33 cellular contexts compared by ENCODE assay signal in the genomic region with DNA sequence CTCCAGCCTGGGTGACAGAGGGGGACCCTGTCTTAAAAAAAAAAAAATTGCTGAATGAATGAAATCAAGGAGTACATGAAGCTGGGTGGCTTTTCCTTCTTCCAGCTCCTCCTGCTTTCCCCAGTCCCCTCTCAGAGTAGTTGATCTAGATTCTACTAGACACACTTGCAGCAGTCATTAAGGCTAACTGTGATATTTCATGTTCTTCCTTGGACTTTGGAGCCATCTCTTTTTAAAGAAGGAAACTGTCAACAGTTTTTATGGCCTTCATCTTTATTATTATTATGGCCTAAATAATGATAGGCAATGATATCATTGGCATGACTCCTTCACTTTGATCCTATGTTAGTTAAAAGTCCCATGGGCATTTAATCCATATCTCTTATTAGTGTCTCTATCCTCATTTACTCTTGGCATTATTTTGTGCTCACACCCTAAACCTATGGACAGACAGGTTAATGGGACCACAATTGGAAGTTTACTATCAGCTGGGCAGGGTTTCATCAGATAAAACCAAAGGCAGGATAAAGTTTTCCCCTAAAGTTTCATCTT. TPM values are rescaled to one million over a fixed set of nuclear protein-coding genes. Genes with fewer than 3 reads are reported as not detected.
"Had no signal": no experiment of that assay in that cellular context is flagged by ENCODE, and none has a peak within 500 bp of the region (broad histone marks: within the 10 kb centered on the region; RNA-seq: fewer than 3 reads in every experiment).

No MANE protein-coding gene starts in this region.

- ATAC-seq: activated CD4-positive, alpha-beta T cell treated with anti-CD3 and anti-CD28 coated beads for 36 hours; activated CD4-positive, CD25-positive, alpha-beta regulatory T cell treated with anti-CD3 and anti-CD28 coated beads, Interleukin-2, amount 50 U/mL, for 24 hours; activated CD8-positive, alpha-beta memory T cell treated with anti-CD3 and anti-CD28 coated beads, Interleukin-2, amount 10 ng/mL, durations not matched to agents 7 days and 5 days; activated CD8-positive, alpha-beta T cell treated with anti-CD3 and anti-CD28 coated beads, Interleukin-2, amount 10 ng/mL, durations not matched to agents 7 days and 5 days; activated naive CD8-positive, alpha-beta T cell treated with anti-CD3 and anti-CD28 coated beads, Interleukin-2, amount 50 U/mL, for 24 hours; WTC11 had no signal

- DNase-seq: activated CD4-positive, alpha-beta memory T cell treated with anti-CD3 and anti-CD28 coated beads, Interleukin-2, amount 10 ng/mL, durations not matched to agents 7 days and 5 days; activated CD4-positive, alpha-beta T cell treated with anti-CD3 and anti-CD28 coated beads for 1 hour; activated CD4-positive, alpha-beta T cell treated with anti-CD3 and anti-CD28 coated beads for 36 hours; activated CD4-positive, alpha-beta T cell treated with anti-CD3 and anti-CD28 coated beads for 48 hours; activated CD4-positive, alpha-beta T cell treated with anti-CD3 and anti-CD28 coated beads, Interleukin-2, amount 10 ng/mL, durations not matched to agents 7 days and 5 days; activated CD4-positive, alpha-beta T cell treated with anti-CD3 and anti-CD28 coated beads, Interleukin-2, amount 50 U/mL, for 48 hours; activated CD4-positive, CD25-positive, alpha-beta regulatory T cell; activated CD8-positive, alpha-beta memory T cell treated with anti-CD3 and anti-CD28 coated beads for 24 hours; activated CD8-positive, alpha-beta memory T cell treated with anti-CD3 and anti-CD28 coated beads, Interleukin-2, amount 10 ng/mL, durations not matched to agents 7 days and 5 days; activated CD8-positive, alpha-beta memory T cell treated with anti-CD3 and anti-CD28 coated beads, Interleukin-2, amount 50 U/mL, for 48 hours; activated CD8-positive, alpha-beta T cell treated with anti-CD3 and anti-CD28 coated beads, Interleukin-2, amount 10 ng/mL, durations not matched to agents 7 days and 5 days; activated effector memory CD4-positive, alpha-beta T cell treated with Interleukin-2 at 50 U/mL for 16 hours; activated gamma-delta T cell; activated naive CD4-positive, alpha-beta T cell treated with anti-CD3 and anti-CD28 coated beads, Interleukin-2, amount 10 ng/mL, durations not matched to agents 7 days and 5 days; activated naive CD4-positive, alpha-beta T cell treated with Interleukin-2 at 50 U/mL for 16 hours; activated naive CD8-positive, alpha-beta T cell treated with anti-CD3 and anti-CD28 coated beads, Interleukin-2, amount 10 ng/mL, durations not matched to agents 7 days and 5 days; activated naive CD8-positive, alpha-beta T cell treated with anti-CD3 and anti-CD28 coated beads, Interleukin-2, amount 50 U/mL, for 24 hours; activated T-cell treated with anti-CD3 and anti-CD28 coated beads, Interleukin-2, amount 50 U/mL, for 24 hours; activated T-cell treated with anti-CD3 and anti-CD28 coated beads, Interleukin-2, amount 50 U/mL, for 48 hours; amygdala; anterior cingulate cortex; caudate nucleus; T-helper 1 cell; T-helper 2 cell; T-helper 9 cell; WERI-Rb-1 had no signal

- H3K9me3 ChIP-seq: ascending aorta had no signal

- H3K36me3 ChIP-seq: ascending aorta, cardiac muscle cell, WERI-Rb-1 had no signal

- H3K4me3 ChIP-seq: ascending aorta, cardiac muscle cell had no signal

- H3K27me3 ChIP-seq: ascending aorta, cardiac muscle cell had no signal

- H3K4me1 ChIP-seq: ascending aorta had no signal

- H3K27ac ChIP-seq: ascending aorta, cardiac muscle cell, WERI-Rb-1 had no signal

- FAIRE-seq: bronchial epithelial cell had no signal

RNA-seq across cellular contexts. Expression of gene C17orf78, which starts 9.7 kb away (rescaled TPM):
- total RNA-seq: activated CD4-positive, alpha-beta memory T cell treated with anti-CD3 and anti-CD28 coated beads, Interleukin-2, amount 10 ng/mL, durations not matched to agents 7 days and 5 days; activated CD4-positive, alpha-beta T cell treated with anti-CD3 and anti-CD28 coated beads for 36 hours; activated CD4-positive, alpha-beta T cell treated with anti-CD3 and anti-CD28 coated beads, Interleukin-2, amount 10 ng/mL, durations not matched to agents 7 days and 5 days; activated CD8-positive, alpha-beta memory T cell treated with anti-CD3 and anti-CD28 coated beads, Interleukin-2, amount 10 ng/mL, durations not matched to agents 7 days and 5 days; activated CD8-positive, alpha-beta T cell treated with anti-CD3 and anti-CD28 coated beads, Interleukin-2, amount 10 ng/mL, durations not matched to agents 7 days and 5 days; activated naive CD8-positive, alpha-beta T cell treated with anti-CD3 and anti-CD28 coated beads, Interleukin-2, amount 10 ng/mL, durations not matched to agents 7 days and 5 days; activated T-helper 2 cell treated with anti-CD3 and anti-CD28 coated beads, Interferon-gamma antibody, Interleukin-2, Interleukin-4, amounts not matched to agents 10 μg/mL and 5 μg/mL and 100 μg/mL, durations not matched to agents 14 hours and 24 hours and 36 hours; ascending aorta; bronchial epithelial cell; cardiac muscle cell; WTC11 had no signal
- polyA plus RNA-seq: adipose tissue, cardiac muscle cell had no signal
